20 cellular contexts compared by ENCODE assay signal in the genomic region with DNA sequence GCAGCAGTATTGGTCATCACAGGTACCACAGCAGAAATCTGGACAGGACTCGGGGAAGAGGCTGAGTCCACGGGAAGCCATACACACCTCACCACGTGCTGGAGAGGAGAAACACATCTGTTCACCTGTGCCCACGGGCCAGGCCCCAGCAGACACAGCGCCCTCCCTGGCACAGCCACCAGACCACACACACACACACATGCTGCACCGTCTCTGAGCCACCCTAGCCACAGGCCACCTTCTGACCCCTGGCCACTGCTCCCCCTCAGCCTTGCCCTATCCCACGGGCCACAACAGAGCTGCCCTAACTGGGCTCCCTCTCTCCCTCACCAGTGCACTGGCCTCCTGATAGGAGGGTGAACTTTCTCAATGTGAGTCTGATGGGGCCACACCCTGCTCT. TPM values are rescaled to one million over a fixed set of nuclear protein-coding genes. Genes with fewer than 3 reads are reported as not detected.
DNase-seq lines count a peak whose midpoint lies in the region; ATAC-seq, FAIRE-seq and TF ChIP-seq lines count a peak whose summit lies in the region.
"Had no signal": no experiment of that assay in that cellular context is flagged by ENCODE, and none has a peak within 500 bp of the region (broad histone marks: within the 10 kb centered on the region; RNA-seq: fewer than 3 reads in every experiment).

No MANE protein-coding gene starts in this region.

- peak; percentile 36 for FAIRE-seq in bronchial epithelial cell (lab: Jason Lieb, UNC)
- no peak for FAIRE-seq in frontal cortex (lab: Jason Lieb, UNC)
- FAIRE-seq: D721Med, G401.6 had no signal

- no peak overlapping the region for H2AFZ ChIP-seq in GM23338

- peaks cover 18% of the 10 kb centered on the region for H3K4me1 ChIP-seq in GM23338 (ENCODE audit: insufficient read depth)

- peaks cover 7% of the 10 kb centered on the region; the same call in 2 of the 3 replicates for H3K9me3 Mint-ChIP-seq in GM23338
- no peaks in the 10 kb centered on the region for H3K9me3 Mint-ChIP-seq in naive thymus-derived CD8-positive, alpha-beta T cell
- H3K9me3 Mint-ChIP-seq: T-helper 1 cell treated with Interleukin-12 subunit alpha and Interleukin-12 subunit beta and Interleukin-4 antibody, amounts not matched to agents 30 μg/mL and 1 μg/mL, for 36 hours had no signal

- H3K79me2 ChIP-seq in GM23338 (replicated peaks; ENCODE audit: insufficient read depth), result peaks cover 5% of the 10 kb centered on the region; the same call in 1 of the 2 replicates

- H3K9me2 ChIP-seq in GM23338 (ENCODE audit: insufficient read depth), result no peaks in the 10 kb centered on the region

- H4K20me1 ChIP-seq in GM23338 (replicated peaks; ENCODE audit: insufficient read depth), result no peaks in the 10 kb centered on the region

- H3K36me3 ChIP-seq in GM23338 (ENCODE audit: insufficient read depth) (peaks cover 7% of the 10 kb centered on the region; the same call in 1 of the 2 replicates), bronchial epithelial cell (ENCODE audit: control insufficient read depth, insufficient read depth, low read length) (no peaks in the 10 kb centered on the region)
- H3K36me3 ChIP-seq: ovary had no signal

- POLR2A ChIA-PET in naive thymus-derived CD8-positive, alpha-beta T cell (lab: Charles Lee), result interaction anchor here (1.1 to 1.6 kb wide), 2 partner anchors 28 to 60 kb away, joined by 3 to 8 read pairs; no protein-coding TSS in a partner anchor

- H3K36me3 Mint-ChIP-seq in GM23338 (ENCODE audit: low read depth), result peaks cover 28% of the 10 kb centered on the region
- peaks cover 0 to 13% (median 6%) of the 10 kb centered on the region in 3 donors for H3K36me3 Mint-ChIP-seq in naive thymus-derived CD8-positive, alpha-beta T cell

- no peak overlapping the region for H3K4me3 Mint-ChIP-seq in GM23338
- peak overlapping the region in 1 of 10 donors; percentile 6 for H3K4me3 Mint-ChIP-seq in naive thymus-derived CD8-positive, alpha-beta T cell
- H3K4me3 Mint-ChIP-seq: T-helper 1 cell treated with Interleukin-12 subunit alpha and Interleukin-12 subunit beta and Interleukin-4 antibody, amounts not matched to agents 30 μg/mL and 1 μg/mL, for 36 hours had no signal

- H3K27ac Mint-ChIP-seq in GM23338, result peak overlapping the region; percentile 62
- peak overlapping the region; percentile 1 to 82 (median 61) for H3K27ac Mint-ChIP-seq in naive thymus-derived CD8-positive, alpha-beta T cell
- H3K27ac Mint-ChIP-seq: activated naive CD4-positive, alpha-beta T cell treated with anti-CD3 and anti-CD28 coated beads, Interleukin-2, amount 10 ng/mL, durations not matched to agents 7 days and 5 days; T-helper 1 cell treated with Interleukin-12 subunit alpha and Interleukin-12 subunit beta and Interleukin-4 antibody, amounts not matched to agents 30 μg/mL and 1 μg/mL, for 36 hours had no signal

- H3K27me3 Mint-ChIP-seq in GM23338 (ENCODE audit: insufficient read depth, low read depth, poor library complexity), result peaks cover 15% of the 10 kb centered on the region
- H3K27me3 Mint-ChIP-seq in naive thymus-derived CD8-positive, alpha-beta T cell, result no peaks in the 10 kb centered on the region
- H3K27me3 Mint-ChIP-seq: activated naive CD4-positive, alpha-beta T cell treated with anti-CD3 and anti-CD28 coated beads, Interleukin-2, amount 10 ng/mL, durations not matched to agents 7 days and 5 days had no signal

- H3K4me1 Mint-ChIP-seq in GM23338, result peaks cover 20% of the 10 kb centered on the region
- H3K4me1 Mint-ChIP-seq in naive thymus-derived CD8-positive, alpha-beta T cell, result peaks cover 19 to 46% (median 40%) of the 10 kb centered on the region in 4 donors

- H3K4me3 ChIP-seq in GM23338 (no peak overlapping the region), bronchial epithelial cell (ENCODE audit: low read depth, low read length) (no peak overlapping the region)
- H3K4me3 ChIP-seq: coronary artery, gastrocnemius medialis, ovary, sigmoid colon, stomach had no signal

- H3K27me3 ChIP-seq in GM23338 (ENCODE audit: insufficient read depth) (no peaks in the 10 kb centered on the region), bronchial epithelial cell (ENCODE audit: control insufficient read depth, insufficient read depth, low read length) (no peaks in the 10 kb centered on the region)
- H3K27me3 ChIP-seq: gastrocnemius medialis, ovary, sigmoid colon, stomach had no signal

- no peak for DNase-seq in GM23338 (ENCODE audit: low spot score)
- no peak for DNase-seq in bronchial epithelial cell (ENCODE audit: low read depth)
- DNase-seq in naive thymus-derived CD8-positive, alpha-beta T cell, result no peak
- DNase-seq in stimulated activated CD8-positive, alpha-beta memory T cell treated with anti-CD3 and anti-CD28 coated beads, Interleukin-4, amount 100 ng/mL, for 48 hours, result no peak
- no peak for DNase-seq in frontal cortex (ENCODE audit: low spot score in 2 of 2)
- no peak for DNase-seq in RKO (ENCODE audit: low spot score)
- DNase-seq: activated naive CD4-positive, alpha-beta T cell treated with anti-CD3 and anti-CD28 coated beads, Interleukin-2, amount 10 ng/mL, durations not matched to agents 7 days and 5 days; gastrocnemius medialis; HCEC 1CT; NCI-H1417; NCI-H524 treated with DMSO at 0.1 percent for 48 hours; ovary; sigmoid colon; stimulated activated CD4-positive, alpha-beta T cell treated with anti-CD3 and anti-CD28 coated beads, Interleukin-1b, Interleukin-23, amount 100 ng/mL, for 48 hours; stomach had no signal

- no peak overlapping the region for H3K4me2 ChIP-seq in GM23338

- peak overlapping the region; percentile 99 for H3K27ac ChIP-seq in C4-2B
- H3K27ac ChIP-seq in GM23338 (ENCODE audit: low read depth), result no peak overlapping the region
- H3K27ac ChIP-seq: gastrocnemius medialis, ovary had no signal

- TF ChIP-seq CTCF in C4-2B (conservative IDR thresholded peaks at IDR 0.05) (no peak), GM23338 (conservative IDR thresholded peaks at IDR 0.05; ENCODE audit: low read depth in 2 of 2) (no peak), bronchial epithelial cell (IDR thresholded peaks at IDR 0.05; ENCODE audit: insufficient read depth, low read length, severe bottlenecking) (no peak)

- H3F3A ChIP-seq in GM23338 (replicated peaks; ENCODE audit: low read depth), result no peaks in the 10 kb centered on the region

- ATAC-seq in GM23338, result no peak
- ATAC-seq in naive thymus-derived CD8-positive, alpha-beta T cell, result no peak
- ATAC-seq: gastrocnemius medialis had no signal

TF ChIP-seq in GM23338, 12 proteins besides CTCF, POLR2A, EP300 and RAD21:
- TF ChIP-seq ZNF114 (CRISPR knock-in tag; IDR thresholded peaks at IDR 0.05), result no peak
- TF ChIP-seq JUNB (IDR thresholded peaks at IDR 0.05; ENCODE audit: unreplicated experiment), result no peak
- TF ChIP-seq POLR2AphosphoS5 (IDR thresholded peaks at IDR 0.05; ENCODE audit: low read depth), result no peak
TF ChIP-seq in GM23338: peak in this region for 0.

RNA-seq across cellular contexts. Expression of a gene that starts 2.8 kb away (rescaled TPM):
- total RNA-seq in GM23338 (2014; rRNA removed; shearing (Covaris generic)), result 148 and 166 TPM in 2 replicates
- polyA plus RNA-seq in GM23338 (2016; fragmentation: Nextera tagmentation; extraction: Ambion mirVana), result 146 and 167 TPM in 2 replicates
- total RNA-seq in bronchial epithelial cell (87.1 and 131 TPM in 2 replicates), frontal cortex (81.1 TPM)
- 100 to 1,000 TPM; 176 to 186 TPM for total RNA-seq in naive thymus-derived CD8-positive, alpha-beta T cell
- 100 to 1,000 TPM; 341 to 364 (median 359) TPM for polyA plus RNA-seq in naive thymus-derived CD8-positive, alpha-beta T cell

RNA-seq across cellular contexts. Expression of a gene that starts 54.7 kb away (rescaled TPM):
- 17.3 and 17.6 TPM in 2 replicates for total RNA-seq in GM23338 (2014; rRNA removed; shearing (Covaris generic))
- 5.8 and 6.1 TPM in 2 replicates for polyA plus RNA-seq in GM23338 (2016; fragmentation: Nextera tagmentation; extraction: Ambion mirVana)
- total RNA-seq in bronchial epithelial cell (4.1 and 5.5 TPM in 2 replicates), frontal cortex (7.3 TPM)
- total RNA-seq in naive thymus-derived CD8-positive, alpha-beta T cell, result 10 to 100 TPM; 13.2 to 13.5 TPM
- 10 to 100 TPM in 2 of 3 donors, 1 to 10 TPM in 1; 8.9 to 17.5 (median 13.1) TPM for polyA plus RNA-seq in naive thymus-derived CD8-positive, alpha-beta T cell

RNA-seq across cellular contexts. Expression of a gene that starts 55.4 kb away (rescaled TPM):
- 15.0 and 22.9 TPM in 2 replicates for total RNA-seq in GM23338 (2014; rRNA removed; shearing (Covaris generic))
- polyA plus RNA-seq in GM23338 (2016; fragmentation: Nextera tagmentation; extraction: Ambion mirVana), result 7.6 and 8.6 TPM in 2 replicates
- total RNA-seq in bronchial epithelial cell, result 18.2 and 20.2 TPM in 2 replicates
- total RNA-seq in naive thymus-derived CD8-positive, alpha-beta T cell, result 1 to 10 TPM; 2.4 to 3.0 TPM
- 1 to 10 TPM; 1.1 to 3.3 (median 1.9) TPM for polyA plus RNA-seq in naive thymus-derived CD8-positive, alpha-beta T cell
- 22.0 TPM for total RNA-seq in frontal cortex
